Comparison of ENCODE assay signal across 17 cellular contexts in genomic region chr1:109315288-109315687, GRCh38. TPM values are rescaled to one million over a fixed set of nuclear protein-coding genes. Genes with fewer than 3 reads are reported as not detected.
A peak's percentile ranks its signal among the peaks of the same experiment; 100 is the strongest.
DNase-seq lines count a peak whose midpoint lies in the region; ATAC-seq and TF ChIP-seq lines count a peak whose summit lies in the region.
"Had no signal": no experiment of that assay in that cellular context is flagged by ENCODE, and none has a peak within 500 bp of the region (broad histone marks: within the 10 kb centered on the region; RNA-seq: fewer than 3 reads in every experiment).

No MANE protein-coding gene starts in this region.

- TF ChIP-seq CTCF in MCF 10A (IDR thresholded peaks at IDR 0.05; ENCODE audit: unreplicated experiment) (no peak), mammary epithelial cell (conservative IDR thresholded peaks at IDR 0.05 in 1 of 2, IDR thresholded peaks at IDR 0.05 in 1 of 2; ENCODE audit: extremely low read depth in 1 of 2, insufficient read depth in 1 of 2, low read depth in 1 of 2, low read length in 2 of 2) (no peak), VCaP (conservative IDR thresholded peaks at IDR 0.05) (no peak), stomach (IDR thresholded peaks at IDR 0.05) (no peak)

- intact Hi-C loops in MCF 10A (cut with micrococcal nuclease) (no loop called here), mammary epithelial cell (cut with micrococcal nuclease) (no loop called here), stomach (cut with DNase I; ENCODE audit: low total_unique reads) (no loop called here)

- no peak overlapping the region for H3K4me3 Mint-ChIP-seq in MCF 10A (ENCODE audit: unreplicated experiment)
- H3K4me3 Mint-ChIP-seq: CD4-positive, alpha-beta T cell; GM23338; HFFc6 had no signal

- no peaks in the 10 kb centered on the region for H3K9me3 Mint-ChIP-seq in MCF 10A (ENCODE audit: unreplicated experiment)
- H3K9me3 Mint-ChIP-seq: CD4-positive, alpha-beta T cell; GM23338; HFFc6 had no signal

- peaks cover 11% of the 10 kb centered on the region for H3K36me3 Mint-ChIP-seq in MCF 10A (ENCODE audit: insufficient read depth, unreplicated experiment)

- dilution Hi-C loops in mammary epithelial cell (cut with HindIII; ENCODE audit: low sequenced_read_pairs): loop anchor here (5.0 kb wide), 1 partner anchor 62 kb away; no protein-coding TSS in a partner anchor

- no peaks in the 10 kb centered on the region for H3K9me3 ChIP-seq in mammary epithelial cell (replicated peaks; ENCODE audit: insufficient read depth, low read length)
- H3K9me3 ChIP-seq in stomach: no peaks in the 10 kb centered on the region
- H3K9me3 ChIP-seq: BE2C, Caco-2 had no signal

- no peak overlapping the region for H3K4me2 ChIP-seq in mammary epithelial cell (ENCODE audit: insufficient read depth, low read depth, low read length)
- H3K4me2 ChIP-seq: GM23338 had no signal

- CTCF ChIA-PET in MCF 10A (lab: Yijun Ruan, JAX): interaction anchor here (0.5 to 0.7 kb wide), 2 partner anchors 10 to 46 kb away, joined by 3 to 4 read pairs; no protein-coding TSS in a partner anchor
- CTCF ChIA-PET in mammary epithelial cell (lab: Charles Lee; ENCODE audit: low non-redundant PET): no interaction called here

- 95% methylated on average over 4 of the region's 4 CpGs for WGBS in mammary epithelial cell (ENCODE audit: low coverage, missing lambda C conversion rate)
- WGBS in stomach, 5 donors: 78 to 97% (median 92%) methylated on average over 4 of the region's 4 CpGs

- H3K79me2 ChIP-seq in mammary epithelial cell (ENCODE audit: insufficient read depth, low read length): no peaks in the 10 kb centered on the region

- no peaks in the 10 kb centered on the region for H4K20me1 ChIP-seq in mammary epithelial cell (ENCODE audit: insufficient read depth, low read length)

- TF ChIP-seq EP300 in stomach (IDR thresholded peaks at IDR 0.05): no peak

- no peak overlapping the region for H2AFZ ChIP-seq in mammary epithelial cell (ENCODE audit: low read depth, low read length)
- H2AFZ ChIP-seq: GM23338 had no signal

- H3K36me3 ChIP-seq in mammary epithelial cell (ENCODE audit: insufficient read depth, low read length) (no peaks in the 10 kb centered on the region), stomach (peaks cover 24 to 96% (median 91%) of the 10 kb centered on the region in 4 donors)
- H3K36me3 ChIP-seq: BE2C had no signal

- H3K27ac ChIP-seq in mammary epithelial cell (ENCODE audit: insufficient read depth, low read depth, low read length) (no peak overlapping the region), VCaP (peak overlapping the region; percentile 23; the same call in 1 of the 2 replicates), cingulate gyrus (ENCODE audit: low read depth, low read length) (peak overlapping the region; percentile 57), stomach (no peak overlapping the region)
- H3K27ac ChIP-seq: C4-2B had no signal

- POLR2A ChIA-PET in MCF 10A (lab: Yijun Ruan, JAX): interaction anchor here (0.6 kb wide), 1 partner anchor 10 kb away, joined by 4 read pairs; no protein-coding TSS in a partner anchor

- no peak overlapping the region for H3K4me3 ChIP-seq in mammary epithelial cell (replicated peaks in 1 of 3; ENCODE audit: insufficient read depth in 1 of 3, low read depth in 2 of 3, low read length in 3 of 3)
- H3K4me3 ChIP-seq in stomach: no peak overlapping the region
- H3K4me3 ChIP-seq: GM23338 had no signal

- BruUV-seq in MCF 10A (replicated peaks; lab: Mats Ljungman, UMichigan) (no TSS peak), mammary epithelial cell (replicated peaks; lab: Mats Ljungman, UMichigan) (no TSS peak)

- H3K4me1 Mint-ChIP-seq in MCF 10A (ENCODE audit: insufficient read depth, unreplicated experiment): peaks cover 10% of the 10 kb centered on the region

- in situ Hi-C loops in mammary epithelial cell (cut with MboI; ENCODE audit: low sequenced_read_pairs in 2 of 2): no loop called here

- no peak for TF ChIP-seq POLR2A in stomach (IDR thresholded peaks at IDR 0.05)

- peak overlapping the region; percentile 32 for H3K27ac Mint-ChIP-seq in MCF 10A (ENCODE audit: low read depth, unreplicated experiment)
- H3K27ac Mint-ChIP-seq: CD4-positive, alpha-beta T cell; GM23338; HFFc6 had no signal

- H3K4me1 ChIP-seq in mammary epithelial cell (ENCODE audit: insufficient read depth, low read length) (no peaks in the 10 kb centered on the region), stomach (no peaks in the 10 kb centered on the region)
- H3K4me1 ChIP-seq: BE2C, Caco-2 had no signal

- ATAC-seq in left lobe of liver (no peak), HG02973 (IDR thresholded peaks at IDR 0.05; ENCODE audit: unreplicated experiment) (no peak), HG02571 (IDR thresholded peaks at IDR 0.05; ENCODE audit: unreplicated experiment) (no peak)
- ATAC-seq: GM23338 had no signal

- DNase-seq in MCF 10A (ENCODE audit: unreplicated experiment): no peak
- DNase-seq in mammary epithelial cell: no peak
- DNase-seq in left lobe of liver (ENCODE audit: low spot score): peak; percentile 22
- DNase-seq in stomach: no peak
- DNase-seq: ACHN; BE2C; Caco-2; CD4-positive, alpha-beta T cell; HCEC 1CT; HFFc6 had no signal

- no peaks in the 10 kb centered on the region for H3K27me3 ChIP-seq in mammary epithelial cell (ENCODE audit: insufficient read depth, low read length)
- H3K27me3 ChIP-seq in stomach: no peaks in the 10 kb centered on the region
- H3K27me3 ChIP-seq: BE2C had no signal

- H3K27me3 Mint-ChIP-seq in MCF 10A (ENCODE audit: insufficient read depth, unreplicated experiment): no peaks in the 10 kb centered on the region
- H3K27me3 Mint-ChIP-seq: CD4-positive, alpha-beta T cell had no signal

- no peak overlapping the region for H3K9ac ChIP-seq in mammary epithelial cell (ENCODE audit: insufficient read depth, low read length)

RNA-seq across cellular contexts. Expression of gene MYBPHL, which starts 8.5 kb away (rescaled TPM):
- 1.1 TPM in 1 of 2 replicates, not detected in the other for total RNA-seq in MCF 10A (2022)
- 1 to 10 TPM in 1 of 2 donors, not detected in 1; 1.7 TPM for total RNA-seq in mammary epithelial cell
- 2.1 TPM for polyA plus RNA-seq in mammary epithelial cell
- not detected for polyA minus RNA-seq in mammary epithelial cell
- not detected for total RNA-seq in left lobe of liver
- not detected for total RNA-seq in stomach
- under 1 TPM in 1 of 3 donors, not detected in 2; 0.45 TPM for polyA plus RNA-seq in stomach
- total RNA-seq: Caco-2; CD4-positive, alpha-beta T cell; GM23338; HFFc6; HT-29 had no signal
- polyA plus RNA-seq: GM23338 had no signal

RNA-seq across cellular contexts. Expression of gene PSRC1, which starts 32.3 kb away (rescaled TPM):
- total RNA-seq in MCF 10A (2022) (13.0 and 19.4 TPM in 2 replicates), mammary epithelial cell (10 to 100 TPM in 1 of 2 donors, 1 to 10 TPM in 1; 4.3 to 24.0 TPM), left lobe of liver (0.63 TPM), stomach (10 to 100 TPM in 1 of 5 donors, 1 to 10 TPM in 1, under 1 TPM in 2, not detected in 1; 0.29 to 18.7 (median 1.7) TPM)
- polyA plus RNA-seq in mammary epithelial cell (25.7 TPM), stomach (10 to 100 TPM in 1 of 3 donors, 1 to 10 TPM in 2; 3.6 to 11.2 (median 4.1) TPM)
- polyA minus RNA-seq in mammary epithelial cell: 6.9 TPM

Comparison
In these comparisons a context has a peak if more than half of its experiments do, and no peak if none do; other contexts are left out.
1. H3K27ac ChIP-seq: peak in VCaP (single experiment) and cingulate gyrus (single experiment); none in mammary epithelial cell (single experiment) and stomach (0 of 5).